In genomic region chr12:81295286-81295685, GRCh38 we compare ENCODE assay signal across 24 cellular contexts.
"Had no signal": no experiment of that assay in that cellular context is flagged by ENCODE, and none has a peak within 500 bp of the region (broad histone marks: within the 10 kb centered on the region; RNA-seq: fewer than 3 reads in every experiment).

No MANE protein-coding gene starts in this region.

- H3K36me3 ChIP-seq: colonic mucosa, left ventricle myocardium inferior, lower lobe of right lung, pancreas, right atrium auricular region, sigmoid colon, stomach, suprapubic skin, thyroid gland had no signal

- H3K4me3 ChIP-seq: colonic mucosa, left ventricle myocardium inferior, lower lobe of right lung, pancreas, psoas muscle, right atrium auricular region, sigmoid colon, skin epidermis, stomach, suprapubic skin, thyroid gland had no signal

- DNase-seq: cerebellar nuclear complex; colonic mucosa; dermis blood vessel endothelial cell; effector CD4-positive, alpha-beta T cell; endodermal cell; erythroblast; foreskin melanocyte; left cardiac atrium; left ventricle myocardium inferior; lower lobe of right lung; mesenchymal stem cell; midbrain; occipital lobe; pancreas; psoas muscle; sigmoid colon; stimulated activated CD4-positive, alpha-beta T cell treated with anti-CD3 and anti-CD28 coated beads, Interleukin-2, amount 100 ng/mL, for 24 hours; stimulated activated naive CD4-positive, alpha-beta T cell; stomach; thyroid gland had no signal

- ATAC-seq: left cardiac atrium; lower lobe of right lung; natural killer cell treated with Interleukin-12 subunit alpha and Interleukin-12 subunit beta and Interleukin-15 and Interleukin-18, amount 100 ng/mL, for 72 hours; pancreas; psoas muscle had no signal

- H3K4me1 ChIP-seq: colonic mucosa, left ventricle myocardium inferior, lower lobe of right lung, pancreas, psoas muscle, right atrium auricular region, sigmoid colon, stomach, suprapubic skin, thyroid gland had no signal

- H3K27ac ChIP-seq: colonic mucosa, left ventricle myocardium inferior, lower lobe of right lung, pancreas, psoas muscle, right atrium auricular region, sigmoid colon, skin epidermis, stomach, suprapubic skin, thyroid gland had no signal

- H3K9me3 ChIP-seq: colonic mucosa, lower lobe of right lung, pancreas, psoas muscle, right atrium auricular region, sigmoid colon, stomach, suprapubic skin, thyroid gland had no signal

- H3K27me3 ChIP-seq: colonic mucosa, pancreas, right atrium auricular region, sigmoid colon, stomach, suprapubic skin, thyroid gland had no signal
